Comparison of ENCODE assay signal across 9 cellular contexts in genomic region chr11:93737904-93738612, GRCh38. TPM values are rescaled to one million over a fixed set of nuclear protein-coding genes. Genes with fewer than 3 reads are reported as not detected.
DNase-seq lines count a peak whose midpoint lies in the region; ATAC-seq, FAIRE-seq and TF ChIP-seq lines count a peak whose summit lies in the region.
"Had no signal": no experiment of that assay in that cellular context is flagged by ENCODE, and none has a peak within 500 bp of the region (broad histone marks: within the 10 kb centered on the region; RNA-seq: fewer than 3 reads in every experiment).

No MANE protein-coding gene starts in this region.

- H3K79me2 ChIP-seq in endothelial cell of umbilical vein (ENCODE audit: control insufficient read depth, insufficient read depth, low read length) = peaks cover 89% of the 10 kb centered on the region
- H3K79me2 ChIP-seq in smooth muscle cell (ENCODE audit: low read depth) = peaks cover 82% of the 10 kb centered on the region

- no peak for DNase-seq in activated CD4-positive, CD25-positive, alpha-beta regulatory T cell (lab: John Stamatoyannopoulos, UW)
- peak; percentile 18 for DNase-seq in RPMI8226
- peak; percentile 54 for DNase-seq in endothelial cell of umbilical vein (ENCODE audit: low read depth, low spot score)
- no peak for DNase-seq in smooth muscle cell (lab: John Stamatoyannopoulos, UW; ENCODE audit: unreplicated experiment)
- no peak for DNase-seq in activated CD4-positive, CD25-positive, alpha-beta regulatory T cell treated with anti-CD3 and anti-CD28 coated beads, Interleukin-2, amount 50 U/mL, for 72 hours
- no peak for DNase-seq in DMS79 treated with DMSO at 0.1 percent for 48 hours (lab: John Stamatoyannopoulos, UW)
- DNase-seq in ureter (ENCODE audit: low spot score) = no peak
- DNase-seq: stimulated activated naive CD4-positive, alpha-beta T cell had no signal

- TF ChIP-seq CTCF in endothelial cell of umbilical vein (IDR thresholded peaks at IDR 0.05; ENCODE audit: extremely low read depth in 1 of 2, insufficient read depth in 1 of 2, low read depth in 1 of 2, low read length in 2 of 2) (no peak), smooth muscle cell (IDR thresholded peaks at IDR 0.05; ENCODE audit: borderline replicate concordance, insufficient read depth, poor library complexity, severe bottlenecking) (no peak)

- intact Hi-C loops in endothelial cell of umbilical vein (cut with micrococcal nuclease) = loop anchor here (2.0 kb wide), 1 partner anchor 393 kb away; no protein-coding TSS in a partner anchor

- H3K27me3 ChIP-seq in endothelial cell of umbilical vein (ENCODE audit: control insufficient read depth in 2 of 2, insufficient read depth in 2 of 2, low read length in 2 of 2) (no peaks in the 10 kb centered on the region), smooth muscle cell (ENCODE audit: low read depth) (no peaks in the 10 kb centered on the region)

- H3K9me1 ChIP-seq in endothelial cell of umbilical vein (replicated peaks; ENCODE audit: control insufficient read depth, extremely low read depth, insufficient read depth, low read length) = no peaks in the 10 kb centered on the region

- ATAC-seq in activated CD4-positive, CD25-positive, alpha-beta regulatory T cell treated with anti-CD3 and anti-CD28 coated beads, Interleukin-2, amount 50 U/mL, for 24 hours = peak; percentile 27 to 39

- TF ChIP-seq POLR2A in endothelial cell of umbilical vein (IDR thresholded peaks at IDR 0.05; ENCODE audit: low read depth, low read length) = peak; percentile 67

- H3K4me3 ChIP-seq in endothelial cell of umbilical vein (replicated peaks in 1 of 3; ENCODE audit: insufficient read depth in 1 of 3, low read depth in 1 of 3, low read length in 3 of 3) (peak overlapping the region in 2 of 3 experiments; percentile 75 to 99), smooth muscle cell (peak overlapping the region; percentile 83)

- POLR2A ChIA-PET in endothelial cell of umbilical vein (lab: Charles Lee) = interaction anchor here (1.0 to 1.1 kb wide), 2 partner anchors 46 to 756 kb away, joined by 3 read pairs; partner anchors contain the start of genes ANKRD49, MED17 and MRE11

- WGBS in smooth muscle cell (ENCODE audit: low lambda C conversion rate) = 57% methylated on average over 6 of the region's 6 CpGs

- no peak for FAIRE-seq in endothelial cell of umbilical vein (lab: Jason Lieb, UNC)

- CTCF ChIA-PET in endothelial cell of umbilical vein (lab: Charles Lee) = interaction anchor here (1.3 to 2.1 kb wide), 2 partner anchors 46 to 504 kb away, joined by 5 to 14 read pairs; partner anchors contain the start of gene MED17

- H3K27ac ChIP-seq in endothelial cell of umbilical vein (ENCODE audit: insufficient read depth, low read depth, low read length) (peak overlapping the region; percentile 13), smooth muscle cell (ENCODE audit: low read depth) (peak overlapping the region; percentile 85)

- peaks cover 45% of the 10 kb centered on the region for H3K4me1 ChIP-seq in endothelial cell of umbilical vein (ENCODE audit: control insufficient read depth, extremely low read depth, insufficient read depth, low read length)
- H3K4me1 ChIP-seq in smooth muscle cell (ENCODE audit: low read depth) = peaks cover 47% of the 10 kb centered on the region

- no TSS peak for BruUV-seq in endothelial cell of umbilical vein (replicated peaks; lab: Mats Ljungman, UMichigan)

- dilution Hi-C loops in endothelial cell of umbilical vein (cut with MboI; ENCODE audit: extremely low pct_ligation_motif_present, low sequenced_read_pairs) = no loop called here

- peaks cover 48% of the 10 kb centered on the region for H3F3A ChIP-seq in smooth muscle cell (ENCODE audit: low read depth)

- H3K9ac ChIP-seq in endothelial cell of umbilical vein (replicated peaks; ENCODE audit: extremely low read depth, insufficient read depth, low read length) (peak overlapping the region; percentile 92), smooth muscle cell (ENCODE audit: low read depth) (no peak overlapping the region)

- H4K20me1 ChIP-seq in endothelial cell of umbilical vein (replicated peaks; ENCODE audit: control insufficient read depth, extremely low read depth, insufficient read depth, low read length) (peaks cover 16% of the 10 kb centered on the region), smooth muscle cell (ENCODE audit: low read depth) (peaks cover 78% of the 10 kb centered on the region)

- H3K36me3 ChIP-seq in endothelial cell of umbilical vein (ENCODE audit: control insufficient read depth in 2 of 2, extremely low read depth in 1 of 2, insufficient read depth in 2 of 2, low read length in 2 of 2) = peaks cover 15 to 49% of the 10 kb centered on the region in 2 experiments
- peaks cover 24% of the 10 kb centered on the region for H3K36me3 ChIP-seq in smooth muscle cell (ENCODE audit: low read depth)

- peak overlapping the region; percentile 83 for H3K4me2 ChIP-seq in endothelial cell of umbilical vein (ENCODE audit: insufficient read depth, low read length)
- peak overlapping the region; percentile 87 for H3K4me2 ChIP-seq in smooth muscle cell

- H3K9me3 ChIP-seq in endothelial cell of umbilical vein (replicated peaks; ENCODE audit: control insufficient read depth, insufficient read depth, low read length) = no peaks in the 10 kb centered on the region
- H3K9me3 ChIP-seq in smooth muscle cell (replicated peaks; ENCODE audit: low read depth) = no peaks in the 10 kb centered on the region

- H2AFZ ChIP-seq in endothelial cell of umbilical vein (ENCODE audit: low read depth, low read length) (no peak overlapping the region), smooth muscle cell (ENCODE audit: low read depth) (no peak overlapping the region)

TF ChIP-seq in endothelial cell of umbilical vein, 7 proteins besides CTCF, POLR2A, EP300 and RAD21:
- TF ChIP-seq JUN (IDR thresholded peaks at IDR 0.05; ENCODE audit: borderline replicate concordance, insufficient read depth, insufficient read length, low read depth) (peak; percentile 63), MAX (IDR thresholded peaks at IDR 0.05; ENCODE audit: insufficient read depth, insufficient read length) (no peak), FOS (IDR thresholded peaks at IDR 0.05; ENCODE audit: borderline replicate concordance, insufficient read depth, low read length) (peak; percentile 60)

RNA-seq across cellular contexts. Expression of gene TAF1D, which starts 3.2 kb away (rescaled TPM):
- total RNA-seq in endothelial cell of umbilical vein (172 and 181 TPM in 2 replicates), smooth muscle cell (216 and 232 TPM in 2 replicates), ureter (159 TPM)
- polyA plus RNA-seq in endothelial cell of umbilical vein (39.7 and 60.7 TPM in 2 replicates), smooth muscle cell (36.9 and 57.6 TPM in 2 replicates)
- polyA plus RNA-seq in endothelial cell of umbilical vein (2011; cell fraction: cytosol; rRNA removed) = 74.3 and 83.3 TPM in 2 replicates
- polyA plus RNA-seq in endothelial cell of umbilical vein (2011; cell fraction: nucleus; rRNA removed) = 322 and 436 TPM in 2 replicates
- polyA plus RNA-seq in endothelial cell of umbilical vein (2012) = 155 and 190 TPM in 2 replicates
- polyA minus RNA-seq in endothelial cell of umbilical vein = 49.6 and 68.3 TPM in 2 replicates
- 96.9 TPM for polyA minus RNA-seq in endothelial cell of umbilical vein (2011; cell fraction: cytosol; rRNA and poly(A)+ RNA removed)
- polyA minus RNA-seq in endothelial cell of umbilical vein (2011; cell fraction: nucleus; rRNA and poly(A)+ RNA removed) = 205 and 310 TPM in 2 replicates

RNA-seq across cellular contexts. Expression of gene C11orf54, which starts 3.4 kb away (rescaled TPM):
- 17.7 and 18.7 TPM in 2 replicates for total RNA-seq in endothelial cell of umbilical vein
- polyA plus RNA-seq in endothelial cell of umbilical vein = 3.2 and 4.2 TPM in 2 replicates
- polyA plus RNA-seq in endothelial cell of umbilical vein (2011; cell fraction: cytosol; rRNA removed) = 6.3 and 8.2 TPM in 2 replicates
- polyA plus RNA-seq in endothelial cell of umbilical vein (2011; cell fraction: nucleus; rRNA removed) = 14.7 and 14.9 TPM in 2 replicates
- polyA plus RNA-seq in endothelial cell of umbilical vein (2012) = 17.4 and 20.8 TPM in 2 replicates
- polyA minus RNA-seq in endothelial cell of umbilical vein = 3.5 and 5.0 TPM in 2 replicates
- 9.7 TPM for polyA minus RNA-seq in endothelial cell of umbilical vein (2011; cell fraction: cytosol; rRNA and poly(A)+ RNA removed)
- polyA minus RNA-seq in endothelial cell of umbilical vein (2011; cell fraction: nucleus; rRNA and poly(A)+ RNA removed) = 6.6 and 10.0 TPM in 2 replicates
- 12.3 and 13.4 TPM in 2 replicates for total RNA-seq in smooth muscle cell
- 6.3 and 8.5 TPM in 2 replicates for polyA plus RNA-seq in smooth muscle cell
- 25.6 TPM for total RNA-seq in ureter

RNA-seq across cellular contexts. Expression of gene MED17, which starts 46.0 kb away (rescaled TPM):
- total RNA-seq in endothelial cell of umbilical vein = 33.5 and 40.6 TPM in 2 replicates
- polyA plus RNA-seq in endothelial cell of umbilical vein = 9.8 and 11.3 TPM in 2 replicates
- polyA plus RNA-seq in endothelial cell of umbilical vein (2011; cell fraction: cytosol; rRNA removed) = 11.0 and 11.7 TPM in 2 replicates
- polyA plus RNA-seq in endothelial cell of umbilical vein (2011; cell fraction: nucleus; rRNA removed) = 43.2 and 49.1 TPM in 2 replicates
- polyA plus RNA-seq in endothelial cell of umbilical vein (2012) = 21.4 and 27.4 TPM in 2 replicates
- polyA minus RNA-seq in endothelial cell of umbilical vein = 18.1 and 20.4 TPM in 2 replicates
- 24.5 TPM for polyA minus RNA-seq in endothelial cell of umbilical vein (2011; cell fraction: cytosol; rRNA and poly(A)+ RNA removed)
- 58.9 and 59.8 TPM in 2 replicates for polyA minus RNA-seq in endothelial cell of umbilical vein (2011; cell fraction: nucleus; rRNA and poly(A)+ RNA removed)
- total RNA-seq in smooth muscle cell = 30.6 and 38.3 TPM in 2 replicates
- polyA plus RNA-seq in smooth muscle cell = 20.2 and 24.9 TPM in 2 replicates
- total RNA-seq in ureter = 35.5 TPM

Comparison
In these comparisons a context has a peak if more than half of its experiments do, and no peak if none do; other contexts are left out.
1. DNase-seq: peak in RPMI8226 (single experiment) and endothelial cell of umbilical vein (single experiment); none in activated CD4-positive, CD25-positive, alpha-beta regulatory T cell (0 of 4), smooth muscle cell (single experiment), activated CD4-positive, CD25-positive, alpha-beta regulatory T cell treated with anti-CD3 and anti-CD28 coated beads, Interleukin-2, amount 50 U/mL, for 72 hours (single experiment), DMS79 treated with DMSO at 0.1 percent for 48 hours (single experiment) and ureter (single experiment).